In the genomic region with DNA sequence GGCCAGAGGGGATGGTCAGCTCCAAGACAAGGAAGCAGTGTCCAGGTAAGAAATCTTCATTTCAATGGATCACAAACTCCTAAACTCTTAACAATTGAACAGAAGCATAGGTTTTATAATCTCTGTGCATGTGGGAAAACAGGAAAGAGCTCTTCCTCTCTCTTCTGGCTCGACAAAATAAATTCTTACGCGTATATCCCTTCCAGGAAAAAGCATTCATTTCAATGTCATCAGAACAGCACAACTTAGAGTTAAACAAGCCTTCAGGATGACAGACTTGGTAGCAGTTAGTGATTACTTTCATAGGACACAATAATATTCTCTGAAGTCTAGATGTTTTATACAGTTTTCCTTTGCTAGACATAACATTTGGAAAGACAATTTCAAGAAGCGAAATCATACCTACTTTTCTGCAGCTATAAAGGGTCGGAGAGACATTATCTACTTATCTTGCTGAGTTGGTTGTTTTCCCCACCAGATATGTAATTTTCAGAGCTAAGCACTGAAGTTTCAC, we compare ENCODE assay signal across 19 cellular contexts. TPM values are rescaled to one million over a fixed set of nuclear protein-coding genes. Genes with fewer than 3 reads are reported as not detected.
A peak's percentile ranks its signal among the peaks of the same experiment; 100 is the strongest.
DNase-seq lines count a peak whose midpoint lies in the region; ATAC-seq and TF ChIP-seq lines count a peak whose summit lies in the region.
"Had no signal": no experiment of that assay in that cellular context is flagged by ENCODE, and none has a peak within 500 bp of the region (broad histone marks: within the 10 kb centered on the region; RNA-seq: fewer than 3 reads in every experiment).

No MANE protein-coding gene starts in this region.

- TF ChIP-seq CTCF in right atrium auricular region (IDR thresholded peaks at IDR 0.05) (no peak), lower lobe of right lung (IDR thresholded peaks at IDR 0.05) (no peak), upper lobe of right lung (IDR thresholded peaks at IDR 0.05) (no peak), lower leg skin (IDR thresholded peaks at IDR 0.05) (no peak), brain microvascular endothelial cell (IDR thresholded peaks at IDR 0.05; ENCODE audit: low read depth, low read length, missing control alignments) (no peak)
- TF ChIP-seq CTCF in activated CD8-positive, alpha-beta T cell treated with anti-CD3 and anti-CD28 coated beads for 36 hours (IDR thresholded peaks at IDR 0.05), result no peak

- no peak for DNase-seq in right atrium auricular region (ENCODE audit: low spot score)
- no peak for DNase-seq in Right ventricle myocardium superior
- DNase-seq in activated CD8-positive, alpha-beta T cell treated with anti-CD3 and anti-CD28 coated beads for 36 hours, result no peak
- DNase-seq in lower lobe of right lung, result no peak
- DNase-seq in upper lobe of right lung, result no peak
- no peak for DNase-seq in lower leg skin (ENCODE audit: low spot score in 2 of 2)
- DNase-seq in stimulated activated naive B cell treated with anti-CD40 and anti-IgM and Interleukin-4, amounts not matched to agents 10 μg/mL and 1 μg/mL and 100 μg/mL, for 72 hours, result no peak
- no peak for DNase-seq in brain microvascular endothelial cell
- DNase-seq: activated B cell treated with CpG ODN at 0.5 μM for 24 hours, AML-193, aorta, DMS 273 treated with DMSO at 0.1 percent for 48 hours, Karpas-422, mesendoderm, NCI-H1105 treated with DMSO at 0.1 percent for 48 hours had no signal

- no peaks in the 10 kb centered on the region for H3K9me3 ChIP-seq in right atrium auricular region
- H3K9me3 ChIP-seq in lower lobe of right lung, result no peaks in the 10 kb centered on the region
- H3K9me3 ChIP-seq in upper lobe of right lung, result no peaks in the 10 kb centered on the region
- H3K9me3 ChIP-seq: suprapubic skin had no signal

- no peaks in the 10 kb centered on the region for H3K36me3 ChIP-seq in right atrium auricular region
- H3K36me3 ChIP-seq in lower lobe of right lung, result no peaks in the 10 kb centered on the region
- no peaks in the 10 kb centered on the region for H3K36me3 ChIP-seq in upper lobe of right lung
- no peaks in the 10 kb centered on the region for H3K36me3 ChIP-seq in brain microvascular endothelial cell (replicated peaks)
- H3K36me3 ChIP-seq: neural progenitor cell, suprapubic skin had no signal

- intact Hi-C loops in Right ventricle myocardium superior (cut with DNase I) (no loop called here), lower lobe of right lung (cut with DNase I) (no loop called here), upper lobe of right lung (cut with DNase I) (no loop called here), lower leg skin (cut with DNase I; ENCODE audit: low total_unique reads) (no loop called here)
- intact Hi-C loops in activated CD8-positive, alpha-beta T cell treated with anti-CD3 and anti-CD28 coated beads for 36 hours (cut with micrococcal nuclease), result loop anchor here (5.0 kb wide), 1 partner anchor 36 kb away; no protein-coding TSS in a partner anchor

- 69 to 75% methylated on average over 5 of the region's 5 CpGs for WGBS in lower leg skin, 2 donors

- ATAC-seq in Right ventricle myocardium superior (ENCODE audit: poor library complexity), result no peak
- no peak for ATAC-seq in activated CD8-positive, alpha-beta T cell treated with anti-CD3 and anti-CD28 coated beads for 36 hours
- ATAC-seq in lower lobe of right lung, result no peak
- no peak for ATAC-seq in upper lobe of right lung
- ATAC-seq in stimulated activated naive B cell treated with anti-CD40 and anti-IgM and Interleukin-4, amounts not matched to agents 10 μg/mL and 1 μg/mL and 100 μg/mL, for 72 hours (replicated peaks), result no peak

- in situ Hi-C loops in brain microvascular endothelial cell (cut with HindIII; ENCODE audit: low pct_ligation_motif_present, low sequenced_read_pairs), result no loop called here

- H3K4me3 ChIP-seq in right atrium auricular region, result no peak overlapping the region
- no peak overlapping the region for H3K4me3 ChIP-seq in lower lobe of right lung
- no peak overlapping the region for H3K4me3 ChIP-seq in upper lobe of right lung
- no peak overlapping the region for H3K4me3 ChIP-seq in lower leg skin (ENCODE audit: low read depth, poor library complexity, severe bottlenecking)
- H3K4me3 ChIP-seq in brain microvascular endothelial cell (ENCODE audit: low read depth, low read length), result no peak overlapping the region
- H3K4me3 ChIP-seq: neural progenitor cell, suprapubic skin had no signal

- CTCF ChIA-PET in activated CD8-positive, alpha-beta T cell treated with anti-CD3 and anti-CD28 coated beads for 36 hours (lab: Charles Lee), result interaction anchor here (0.7 to 3.1 kb wide), 15 partner anchors 11 to 325 kb away, joined by 3 to 18 read pairs (median 5); partner anchors contain the start of genes NLE1, SLFN12L and SLFN5

- H3K9me3 Mint-ChIP-seq in activated CD8-positive, alpha-beta T cell treated with anti-CD3 and anti-CD28 coated beads for 36 hours, result peaks cover 7% of the 10 kb centered on the region
- H3K9me3 Mint-ChIP-seq in stimulated activated naive B cell treated with anti-CD40 and anti-IgM and Interleukin-4, amounts not matched to agents 10 μg/mL and 1 μg/mL and 100 μg/mL, for 72 hours, result peaks cover 0 to 2% of the 10 kb centered on the region in 2 donors
- H3K9me3 Mint-ChIP-seq: activated B cell treated with CpG ODN at 0.5 μM for 24 hours, neural progenitor cell had no signal

- peaks cover 72% of the 10 kb centered on the region for H3K4me1 Mint-ChIP-seq in activated CD8-positive, alpha-beta T cell treated with anti-CD3 and anti-CD28 coated beads for 36 hours (ENCODE audit: low read depth)
- peaks cover 6 to 7% of the 10 kb centered on the region in 2 donors for H3K4me1 Mint-ChIP-seq in stimulated activated naive B cell treated with anti-CD40 and anti-IgM and Interleukin-4, amounts not matched to agents 10 μg/mL and 1 μg/mL and 100 μg/mL, for 72 hours
- H3K4me1 Mint-ChIP-seq: activated B cell treated with CpG ODN at 0.5 μM for 24 hours had no signal

- TF ChIP-seq POLR2A in lower leg skin (IDR thresholded peaks at IDR 0.05), result no peak

- peaks cover 0 to 8% of the 10 kb centered on the region in 2 donors for H3K4me1 ChIP-seq in right atrium auricular region
- H3K4me1 ChIP-seq in lower lobe of right lung, result peaks cover 30% of the 10 kb centered on the region
- H3K4me1 ChIP-seq in upper lobe of right lung, result peaks cover 16% of the 10 kb centered on the region
- H3K4me1 ChIP-seq: neural progenitor cell, suprapubic skin had no signal

- no peaks in the 10 kb centered on the region for H3K36me3 Mint-ChIP-seq in activated CD8-positive, alpha-beta T cell treated with anti-CD3 and anti-CD28 coated beads for 36 hours (ENCODE audit: low read depth)
- H3K36me3 Mint-ChIP-seq in stimulated activated naive B cell treated with anti-CD40 and anti-IgM and Interleukin-4, amounts not matched to agents 10 μg/mL and 1 μg/mL and 100 μg/mL, for 72 hours, result no peaks in the 10 kb centered on the region
- H3K36me3 Mint-ChIP-seq: neural progenitor cell had no signal

- no peaks in the 10 kb centered on the region for H3K27me3 Mint-ChIP-seq in activated CD8-positive, alpha-beta T cell treated with anti-CD3 and anti-CD28 coated beads for 36 hours
- H3K27me3 Mint-ChIP-seq in stimulated activated naive B cell treated with anti-CD40 and anti-IgM and Interleukin-4, amounts not matched to agents 10 μg/mL and 1 μg/mL and 100 μg/mL, for 72 hours, result peaks cover 49 to 53% of the 10 kb centered on the region in 2 donors

- peak overlapping the region; percentile 59 for H3K4me3 Mint-ChIP-seq in activated CD8-positive, alpha-beta T cell treated with anti-CD3 and anti-CD28 coated beads for 36 hours
- no peak overlapping the region for H3K4me3 Mint-ChIP-seq in stimulated activated naive B cell treated with anti-CD40 and anti-IgM and Interleukin-4, amounts not matched to agents 10 μg/mL and 1 μg/mL and 100 μg/mL, for 72 hours
- H3K4me3 Mint-ChIP-seq: activated B cell treated with CpG ODN at 0.5 μM for 24 hours, neural progenitor cell had no signal

- peak overlapping the region; percentile 91 for H3K27ac Mint-ChIP-seq in activated CD8-positive, alpha-beta T cell treated with anti-CD3 and anti-CD28 coated beads for 36 hours
- no peak overlapping the region for H3K27ac Mint-ChIP-seq in stimulated activated naive B cell treated with anti-CD40 and anti-IgM and Interleukin-4, amounts not matched to agents 10 μg/mL and 1 μg/mL and 100 μg/mL, for 72 hours
- H3K27ac Mint-ChIP-seq: activated B cell treated with CpG ODN at 0.5 μM for 24 hours, neural progenitor cell had no signal

- POLR2A ChIA-PET in activated CD8-positive, alpha-beta T cell treated with anti-CD3 and anti-CD28 coated beads for 36 hours (lab: Charles Lee), result interaction anchor here (0.6 to 5.8 kb wide), 15 partner anchors 11 to 323 kb away, joined by 3 to 80 read pairs (median 3); partner anchors contain the start of genes SLFN11, SLFN12L and SLFN5

- H3K27ac ChIP-seq in right atrium auricular region, result peak overlapping the region; percentile 11 to 35
- peak overlapping the region; percentile 54 for H3K27ac ChIP-seq in lower lobe of right lung
- H3K27ac ChIP-seq in upper lobe of right lung, result peak overlapping the region; percentile 53
- H3K27ac ChIP-seq in brain microvascular endothelial cell, result no peak overlapping the region
- H3K27ac ChIP-seq: epithelial cell of prostate, neural progenitor cell, suprapubic skin had no signal

- H3K27me3 ChIP-seq in right atrium auricular region (no peaks in the 10 kb centered on the region), lower lobe of right lung (ENCODE audit: low read depth) (no peaks in the 10 kb centered on the region), upper lobe of right lung (no peaks in the 10 kb centered on the region), brain microvascular endothelial cell (replicated peaks) (no peaks in the 10 kb centered on the region)
- H3K27me3 ChIP-seq: suprapubic skin had no signal

RNA-seq across cellular contexts. Expression of gene SLC35G3, which starts 19.3 kb away (rescaled TPM):
- total RNA-seq in right atrium auricular region, result not detected
- not detected for total RNA-seq in Right ventricle myocardium superior
- not detected for total RNA-seq in activated CD8-positive, alpha-beta T cell treated with anti-CD3 and anti-CD28 coated beads for 36 hours
- total RNA-seq in lower lobe of right lung, result not detected
- total RNA-seq in upper lobe of right lung, result not detected
- total RNA-seq in lower leg skin, result not detected
- total RNA-seq: aorta, H1, suprapubic skin had no signal

RNA-seq across cellular contexts. Expression of gene SLFN5, which starts 29.4 kb away (rescaled TPM):
- total RNA-seq in right atrium auricular region (10 to 100 TPM; 11.1 to 12.9 TPM), Right ventricle myocardium superior (11.4 TPM), lower lobe of right lung (47.6 TPM), upper lobe of right lung (58.4 TPM), lower leg skin (10 to 100 TPM in 2 of 4 donors, 1 to 10 TPM in 2; 6.0 to 14.1 (median 11.2) TPM)
- total RNA-seq in activated CD8-positive, alpha-beta T cell treated with anti-CD3 and anti-CD28 coated beads for 36 hours, result 10 to 100 TPM; 29.1 to 32.7 TPM
